In genomic region chr19:19946226-19946625, GRCh38 we compare ENCODE assay signal across 25 cellular contexts. TPM values are rescaled to one million over a fixed set of nuclear protein-coding genes. Genes with fewer than 3 reads are reported as not detected.
DNase-seq lines count a peak whose midpoint lies in the region; ATAC-seq and TF ChIP-seq lines count a peak whose summit lies in the region.
"Had no signal": no experiment of that assay in that cellular context is flagged by ENCODE, and none has a peak within 500 bp of the region (broad histone marks: within the 10 kb centered on the region; RNA-seq: fewer than 3 reads in every experiment).

No MANE protein-coding gene starts in this region.

- peaks cover 27% of the 10 kb centered on the region for H3K9me3 Mint-ChIP-seq in osteocyte (ENCODE audit: unreplicated experiment)

- no peaks in the 10 kb centered on the region for H3K4me1 Mint-ChIP-seq in osteocyte (ENCODE audit: unreplicated experiment)
- H3K4me1 Mint-ChIP-seq: B cell; CD14-positive monocyte; CD4-positive, alpha-beta memory T cell; CD4-positive, CD25-positive, alpha-beta regulatory T cell; CD8-positive, alpha-beta memory T cell had no signal

- ATAC-seq in HG03354 (IDR thresholded peaks at IDR 0.05; ENCODE audit: poor library complexity, severe bottlenecking, unreplicated experiment), result no peak
- ATAC-seq: A549; CD8-positive, alpha-beta T cell had no signal

- H3K36me3 Mint-ChIP-seq in osteocyte (ENCODE audit: unreplicated experiment), result no peaks in the 10 kb centered on the region
- H3K36me3 Mint-ChIP-seq: CD14-positive monocyte; CD4-positive, alpha-beta memory T cell; CD8-positive, alpha-beta memory T cell; CD8-positive, alpha-beta T cell had no signal

- no peak overlapping the region for H3K4me3 Mint-ChIP-seq in osteocyte (ENCODE audit: unreplicated experiment)
- H3K4me3 Mint-ChIP-seq: B cell; CD14-positive monocyte; CD4-positive, alpha-beta memory T cell; CD4-positive, alpha-beta T cell; CD4-positive, CD25-positive, alpha-beta regulatory T cell; CD8-positive, alpha-beta memory T cell; CD8-positive, alpha-beta T cell had no signal

- H3K27ac Mint-ChIP-seq in osteocyte (ENCODE audit: unreplicated experiment), result no peak overlapping the region
- H3K27ac Mint-ChIP-seq: B cell; CD14-positive monocyte; CD4-positive, alpha-beta memory T cell; CD4-positive, alpha-beta T cell; CD4-positive, CD25-positive, alpha-beta regulatory T cell; CD8-positive, alpha-beta memory T cell; CD8-positive, alpha-beta T cell had no signal

- peak; percentile 62 for DNase-seq in osteocyte (ENCODE audit: extremely low spot score, unreplicated experiment)
- DNase-seq: 8988T; ACHN; AML-193; BE2C; C1 segment of cervical spinal cord; Caco-2; Calu3; CD4-positive, alpha-beta memory T cell; CD4-positive, alpha-beta T cell; CD4-positive, CD25-positive, alpha-beta regulatory T cell; CD8-positive, alpha-beta memory T cell; CD8-positive, alpha-beta T cell; COR-L47; DMS 273 treated with DMSO at 0.1 percent for 48 hours; DMS153; DMS53; DMS79; DMS79 treated with DMSO at 0.1 percent for 48 hours; DND-41; EL had no signal

- TF ChIP-seq CTCF in osteocyte (IDR thresholded peaks at IDR 0.05), result no peak

- H3K27me3 Mint-ChIP-seq in osteocyte (ENCODE audit: unreplicated experiment), result no peaks in the 10 kb centered on the region
- H3K27me3 Mint-ChIP-seq: CD4-positive, CD25-positive, alpha-beta regulatory T cell had no signal

RNA-seq across cellular contexts. Expression of gene ZNF93, which starts 45.5 kb away (rescaled TPM):
- 4.7 and 5.6 TPM in 2 replicates for total RNA-seq in osteocyte
